Comparison of ENCODE assay signal across 1 cellular context in the genomic region with DNA sequence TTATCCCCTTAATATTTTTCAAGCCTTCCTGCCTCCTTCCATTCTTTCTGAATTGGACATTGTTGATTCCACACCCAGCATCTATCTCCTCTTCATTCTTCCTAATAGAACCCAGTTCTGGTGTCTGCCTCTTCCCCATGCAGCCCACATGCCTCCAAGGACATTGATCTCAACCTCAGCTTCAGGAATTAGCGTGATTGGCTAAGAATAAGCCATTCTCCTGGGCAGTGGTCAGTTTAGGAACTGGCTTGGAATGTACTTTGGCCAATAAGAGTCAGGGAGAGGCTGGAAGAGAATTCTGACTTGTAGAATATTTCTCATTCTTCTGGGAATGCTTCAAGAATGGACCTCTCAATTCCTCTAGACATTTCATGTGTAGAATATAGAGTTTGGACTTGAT.
A peak's percentile ranks its signal among the peaks of the same experiment; 100 is the strongest.
TF ChIP-seq lines count a peak whose summit lies in the region.

No MANE protein-coding gene starts in this region.

TF ChIP-seq in HepG2, 621 proteins besides CTCF, POLR2A, EP300 and RAD21 (continued from another document):
- TF ChIP-seq, protein P1, sequence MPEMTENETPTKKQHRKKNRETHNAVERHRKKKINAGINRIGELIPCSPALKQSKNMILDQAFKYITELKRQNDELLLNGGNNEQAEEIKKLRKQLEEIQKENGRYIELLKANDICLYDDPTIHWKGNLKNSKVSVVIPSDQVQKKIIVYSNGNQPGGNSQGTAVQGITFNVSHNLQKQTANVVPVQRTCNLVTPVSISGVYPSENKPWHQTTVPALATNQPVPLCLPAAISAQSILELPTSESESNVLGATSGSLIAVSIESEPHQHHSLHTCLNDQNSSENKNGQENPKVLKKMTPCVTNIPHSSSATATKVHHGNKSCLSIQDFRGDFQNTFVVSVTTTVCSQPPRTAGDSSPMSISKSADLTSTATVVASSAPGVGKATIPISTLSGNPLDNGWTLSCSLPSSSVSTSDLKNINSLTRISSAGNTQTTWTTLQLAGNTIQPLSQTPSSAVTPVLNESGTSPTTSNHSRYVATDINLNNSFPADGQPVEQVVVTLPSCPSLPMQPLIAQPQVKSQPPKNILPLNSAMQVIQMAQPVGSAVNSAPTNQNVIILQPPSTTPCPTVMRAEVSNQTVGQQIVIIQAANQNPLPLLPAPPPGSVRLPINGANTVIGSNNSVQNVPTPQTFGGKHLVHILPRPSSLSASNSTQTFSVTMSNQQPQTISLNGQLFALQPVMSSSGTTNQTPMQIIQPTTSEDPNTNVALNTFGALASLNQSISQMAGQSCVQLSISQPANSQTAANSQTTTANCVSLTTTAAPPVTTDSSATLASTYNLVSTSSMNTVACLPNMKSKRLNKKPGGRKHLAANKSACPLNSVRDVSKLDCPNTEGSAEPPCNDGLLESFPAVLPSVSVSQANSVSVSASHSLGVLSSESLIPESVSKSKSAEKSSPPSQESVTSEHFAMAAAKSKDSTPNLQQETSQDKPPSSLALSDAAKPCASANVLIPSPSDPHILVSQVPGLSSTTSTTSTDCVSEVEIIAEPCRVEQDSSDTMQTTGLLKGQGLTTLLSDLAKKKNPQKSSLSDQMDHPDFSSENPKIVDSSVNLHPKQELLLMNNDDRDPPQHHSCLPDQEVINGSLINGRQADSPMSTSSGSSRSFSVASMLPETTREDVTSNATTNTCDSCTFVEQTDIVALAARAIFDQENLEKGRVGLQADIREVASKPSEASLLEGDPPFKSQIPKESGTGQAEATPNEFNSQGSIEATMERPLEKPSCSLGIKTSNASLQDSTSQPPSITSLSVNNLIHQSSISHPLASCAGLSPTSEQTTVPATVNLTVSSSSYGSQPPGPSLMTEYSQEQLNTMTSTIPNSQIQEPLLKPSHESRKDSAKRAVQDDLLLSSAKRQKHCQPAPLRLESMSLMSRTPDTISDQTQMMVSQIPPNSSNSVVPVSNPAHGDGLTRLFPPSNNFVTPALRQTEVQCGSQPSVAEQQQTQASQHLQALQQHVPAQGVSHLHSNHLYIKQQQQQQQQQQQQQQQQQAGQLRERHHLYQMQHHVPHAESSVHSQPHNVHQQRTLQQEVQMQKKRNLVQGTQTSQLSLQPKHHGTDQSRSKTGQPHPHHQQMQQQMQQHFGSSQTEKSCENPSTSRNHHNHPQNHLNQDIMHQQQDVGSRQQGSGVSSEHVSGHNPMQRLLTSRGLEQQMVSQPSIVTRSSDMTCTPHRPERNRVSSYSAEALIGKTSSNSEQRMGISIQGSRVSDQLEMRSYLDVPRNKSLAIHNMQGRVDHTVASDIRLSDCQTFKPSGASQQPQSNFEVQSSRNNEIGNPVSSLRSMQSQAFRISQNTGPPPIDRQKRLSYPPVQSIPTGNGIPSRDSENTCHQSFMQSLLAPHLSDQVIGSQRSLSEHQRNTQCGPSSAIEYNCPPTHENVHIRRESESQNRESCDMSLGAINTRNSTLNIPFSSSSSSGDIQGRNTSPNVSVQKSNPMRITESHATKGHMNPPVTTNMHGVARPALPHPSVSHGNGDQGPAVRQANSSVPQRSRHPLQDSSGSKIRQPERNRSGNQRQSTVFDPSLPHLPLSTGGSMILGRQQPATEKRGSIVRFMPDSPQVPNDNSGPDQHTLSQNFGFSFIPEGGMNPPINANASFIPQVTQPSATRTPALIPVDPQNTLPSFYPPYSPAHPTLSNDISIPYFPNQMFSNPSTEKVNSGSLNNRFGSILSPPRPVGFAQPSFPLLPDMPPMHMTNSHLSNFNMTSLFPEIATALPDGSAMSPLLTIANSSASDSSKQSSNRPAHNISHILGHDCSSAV (CRISPR knock-in tag; IDR thresholded peaks at IDR 0.05; ENCODE audit: borderline replicate concordance): no peak
- TF ChIP-seq SNAI1 (CRISPR knock-in tag; IDR thresholded peaks at IDR 0.05; ENCODE audit: borderline replicate concordance) (no peak), DPF2 (CRISPR knock-in tag; IDR thresholded peaks at IDR 0.05; ENCODE audit: borderline replicate concordance, low read depth) (no peak), NCOA1 (CRISPR knock-in tag; IDR thresholded peaks at IDR 0.05) (no peak; the same call in 1 of the 2 replicates), NFYC (CRISPR knock-in tag; IDR thresholded peaks at IDR 0.05) (peak; percentile 26; the same call in 1 of the 2 replicates), RARG (CRISPR knock-in tag; IDR thresholded peaks at IDR 0.05; ENCODE audit: low read depth) (no peak), MED13 (CRISPR knock-in tag; IDR thresholded peaks at IDR 0.05) (no peak), ARNT (IDR thresholded peaks at IDR 0.05) (no peak), GLI4 (CRISPR knock-in tag; IDR thresholded peaks at IDR 0.05; ENCODE audit: borderline replicate concordance) (no peak), SP2 (CRISPR knock-in tag; IDR thresholded peaks at IDR 0.05) (no peak), SIX1 (CRISPR knock-in tag; IDR thresholded peaks at IDR 0.05; ENCODE audit: borderline replicate concordance) (no peak), RCOR2 (CRISPR knock-in tag; IDR thresholded peaks at IDR 0.05) (no peak), RFX5 (IDR thresholded peaks at IDR 0.05; ENCODE audit: low read depth, low read length) (no peak), ZNF557 (CRISPR knock-in tag; IDR thresholded peaks at IDR 0.05) (no peak), ZNF274 (CRISPR knock-in tag; IDR thresholded peaks at IDR 0.05) (no peak), SIX4 (CRISPR knock-in tag; IDR thresholded peaks at IDR 0.05) (no peak)
- TF ChIP-seq, protein P2, sequence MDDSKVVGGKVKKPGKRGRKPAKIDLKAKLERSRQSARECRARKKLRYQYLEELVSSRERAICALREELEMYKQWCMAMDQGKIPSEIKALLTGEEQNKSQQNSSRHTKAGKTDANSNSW (CRISPR knock-in tag; IDR thresholded peaks at IDR 0.05; ENCODE audit: borderline replicate concordance): no peak
- TF ChIP-seq, protein P3, sequence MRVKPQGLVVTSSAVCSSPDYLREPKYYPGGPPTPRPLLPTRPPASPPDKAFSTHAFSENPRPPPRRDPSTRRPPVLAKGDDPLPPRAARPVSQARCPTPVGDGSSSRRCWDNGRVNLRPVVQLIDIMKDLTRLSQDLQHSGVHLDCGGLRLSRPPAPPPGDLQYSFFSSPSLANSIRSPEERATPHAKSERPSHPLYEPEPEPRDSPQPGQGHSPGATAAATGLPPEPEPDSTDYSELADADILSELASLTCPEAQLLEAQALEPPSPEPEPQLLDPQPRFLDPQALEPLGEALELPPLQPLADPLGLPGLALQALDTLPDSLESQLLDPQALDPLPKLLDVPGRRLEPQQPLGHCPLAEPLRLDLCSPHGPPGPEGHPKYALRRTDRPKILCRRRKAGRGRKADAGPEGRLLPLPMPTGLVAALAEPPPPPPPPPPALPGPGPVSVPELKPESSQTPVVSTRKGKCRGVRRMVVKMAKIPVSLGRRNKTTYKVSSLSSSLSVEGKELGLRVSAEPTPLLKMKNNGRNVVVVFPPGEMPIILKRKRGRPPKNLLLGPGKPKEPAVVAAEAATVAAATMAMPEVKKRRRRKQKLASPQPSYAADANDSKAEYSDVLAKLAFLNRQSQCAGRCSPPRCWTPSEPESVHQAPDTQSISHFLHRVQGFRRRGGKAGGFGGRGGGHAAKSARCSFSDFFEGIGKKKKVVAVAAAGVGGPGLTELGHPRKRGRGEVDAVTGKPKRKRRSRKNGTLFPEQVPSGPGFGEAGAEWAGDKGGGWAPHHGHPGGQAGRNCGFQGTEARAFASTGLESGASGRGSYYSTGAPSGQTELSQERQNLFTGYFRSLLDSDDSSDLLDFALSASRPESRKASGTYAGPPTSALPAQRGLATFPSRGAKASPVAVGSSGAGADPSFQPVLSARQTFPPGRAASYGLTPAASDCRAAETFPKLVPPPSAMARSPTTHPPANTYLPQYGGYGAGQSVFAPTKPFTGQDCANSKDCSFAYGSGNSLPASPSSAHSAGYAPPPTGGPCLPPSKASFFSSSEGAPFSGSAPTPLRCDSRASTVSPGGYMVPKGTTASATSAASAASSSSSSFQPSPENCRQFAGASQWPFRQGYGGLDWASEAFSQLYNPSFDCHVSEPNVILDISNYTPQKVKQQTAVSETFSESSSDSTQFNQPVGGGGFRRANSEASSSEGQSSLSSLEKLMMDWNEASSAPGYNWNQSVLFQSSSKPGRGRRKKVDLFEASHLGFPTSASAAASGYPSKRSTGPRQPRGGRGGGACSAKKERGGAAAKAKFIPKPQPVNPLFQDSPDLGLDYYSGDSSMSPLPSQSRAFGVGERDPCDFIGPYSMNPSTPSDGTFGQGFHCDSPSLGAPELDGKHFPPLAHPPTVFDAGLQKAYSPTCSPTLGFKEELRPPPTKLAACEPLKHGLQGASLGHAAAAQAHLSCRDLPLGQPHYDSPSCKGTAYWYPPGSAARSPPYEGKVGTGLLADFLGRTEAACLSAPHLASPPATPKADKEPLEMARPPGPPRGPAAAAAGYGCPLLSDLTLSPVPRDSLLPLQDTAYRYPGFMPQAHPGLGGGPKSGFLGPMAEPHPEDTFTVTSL (CRISPR knock-in tag; IDR thresholded peaks at IDR 0.05; ENCODE audit: borderline replicate concordance): no peak
- TF ChIP-seq, protein P4, sequence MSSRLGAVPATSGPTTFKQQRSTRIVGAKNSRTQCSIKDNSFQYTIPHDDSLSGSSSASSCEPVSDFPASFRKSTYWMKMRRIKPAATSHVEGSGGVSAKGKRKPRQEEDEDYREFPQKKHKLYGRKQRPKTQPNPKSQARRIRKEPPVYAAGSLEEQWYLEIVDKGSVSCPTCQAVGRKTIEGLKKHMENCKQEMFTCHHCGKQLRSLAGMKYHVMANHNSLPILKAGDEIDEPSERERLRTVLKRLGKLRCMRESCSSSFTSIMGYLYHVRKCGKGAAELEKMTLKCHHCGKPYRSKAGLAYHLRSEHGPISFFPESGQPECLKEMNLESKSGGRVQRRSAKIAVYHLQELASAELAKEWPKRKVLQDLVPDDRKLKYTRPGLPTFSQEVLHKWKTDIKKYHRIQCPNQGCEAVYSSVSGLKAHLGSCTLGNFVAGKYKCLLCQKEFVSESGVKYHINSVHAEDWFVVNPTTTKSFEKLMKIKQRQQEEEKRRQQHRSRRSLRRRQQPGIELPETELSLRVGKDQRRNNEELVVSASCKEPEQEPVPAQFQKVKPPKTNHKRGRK (CRISPR knock-in tag; IDR thresholded peaks at IDR 0.05): no peak
- TF ChIP-seq, protein P5, sequence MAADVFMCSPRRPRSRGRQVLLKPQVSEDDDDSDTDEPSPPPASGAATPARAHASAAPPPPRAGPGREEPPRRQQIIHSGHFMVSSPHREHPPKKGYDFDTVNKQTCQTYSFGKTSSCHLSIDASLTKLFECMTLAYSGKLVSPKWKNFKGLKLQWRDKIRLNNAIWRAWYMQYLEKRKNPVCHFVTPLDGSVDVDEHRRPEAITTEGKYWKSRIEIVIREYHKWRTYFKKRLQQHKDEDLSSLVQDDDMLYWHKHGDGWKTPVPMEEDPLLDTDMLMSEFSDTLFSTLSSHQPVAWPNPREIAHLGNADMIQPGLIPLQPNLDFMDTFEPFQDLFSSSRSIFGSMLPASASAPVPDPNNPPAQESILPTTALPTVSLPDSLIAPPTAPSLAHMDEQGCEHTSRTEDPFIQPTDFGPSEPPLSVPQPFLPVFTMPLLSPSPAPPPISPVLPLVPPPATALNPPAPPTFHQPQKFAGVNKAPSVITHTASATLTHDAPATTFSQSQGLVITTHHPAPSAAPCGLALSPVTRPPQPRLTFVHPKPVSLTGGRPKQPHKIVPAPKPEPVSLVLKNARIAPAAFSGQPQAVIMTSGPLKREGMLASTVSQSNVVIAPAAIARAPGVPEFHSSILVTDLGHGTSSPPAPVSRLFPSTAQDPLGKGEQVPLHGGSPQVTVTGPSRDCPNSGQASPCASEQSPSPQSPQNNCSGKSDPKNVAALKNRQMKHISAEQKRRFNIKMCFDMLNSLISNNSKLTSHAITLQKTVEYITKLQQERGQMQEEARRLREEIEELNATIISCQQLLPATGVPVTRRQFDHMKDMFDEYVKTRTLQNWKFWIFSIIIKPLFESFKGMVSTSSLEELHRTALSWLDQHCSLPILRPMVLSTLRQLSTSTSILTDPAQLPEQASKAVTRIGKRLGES (CRISPR knock-in tag; IDR thresholded peaks at IDR 0.05; ENCODE audit: borderline replicate concordance): no peak
TF ChIP-seq in HepG2: peak in this region for 5.
